Comparison of ENCODE assay signal across 31 cellular contexts in the genomic region with DNA sequence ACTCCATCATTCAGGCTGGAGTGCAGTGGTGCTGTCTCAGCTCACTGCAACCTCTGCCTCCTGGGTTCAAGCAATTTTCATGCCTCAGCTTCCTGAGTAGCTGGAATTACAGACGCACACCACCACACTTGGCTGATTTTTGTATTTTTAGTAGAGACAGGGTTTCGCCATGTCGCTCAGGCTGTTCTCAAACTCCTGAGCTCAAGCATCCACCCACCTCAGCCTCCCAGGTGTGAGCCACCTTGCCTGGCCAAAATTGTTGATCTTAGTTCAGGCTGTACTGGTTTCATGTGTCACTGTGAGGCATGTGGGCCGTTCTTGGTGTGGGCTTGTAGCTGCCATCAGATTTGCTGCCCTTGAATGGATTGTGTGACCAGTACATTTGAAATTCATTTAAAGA. TPM values are rescaled to one million over a fixed set of nuclear protein-coding genes. Genes with fewer than 3 reads are reported as not detected.
"Had no signal": no experiment of that assay in that cellular context is flagged by ENCODE, and none has a peak within 500 bp of the region (broad histone marks: within the 10 kb centered on the region; RNA-seq: fewer than 3 reads in every experiment).

No MANE protein-coding gene starts in this region.

- H3K4me3 ChIP-seq: esophagus squamous epithelium had no signal

- H3K9me3 Mint-ChIP-seq: activated CD4-positive, alpha-beta memory T cell treated with anti-CD3 and anti-CD28 coated beads, Interleukin-2, amount 10 ng/mL, durations not matched to agents 7 days and 5 days; activated CD4-positive, alpha-beta T cell treated with anti-CD3 and anti-CD28 coated beads, Interleukin-2, amount 10 ng/mL, durations not matched to agents 7 days and 5 days; activated T-cell treated with anti-CD3 and anti-CD28 coated beads, Interleukin-2, amount 50 U/mL, for 4 hours; activated T-helper 17 cell treated with anti-CD3 and anti-CD28 coated beads, Interleukin-2, amount 50 U/mL, for 72 hours; central memory CD8-positive, alpha-beta T cell; effector memory CD8-positive, alpha-beta T cell had no signal

- H3K27ac ChIP-seq: brain microvascular endothelial cell, esophagus squamous epithelium had no signal

- FAIRE-seq: astrocyte, bronchial epithelial cell, colon had no signal

- H3K9me3 ChIP-seq: esophagus squamous epithelium had no signal

- H3K27ac Mint-ChIP-seq: activated CD4-positive, alpha-beta memory T cell treated with anti-CD3 and anti-CD28 coated beads, Interleukin-2, amount 10 ng/mL, durations not matched to agents 7 days and 5 days; activated CD4-positive, alpha-beta T cell treated with anti-CD3 and anti-CD28 coated beads for 36 hours; activated CD4-positive, alpha-beta T cell treated with anti-CD3 and anti-CD28 coated beads, Interleukin-2, amount 10 ng/mL, durations not matched to agents 7 days and 5 days; activated naive CD8-positive, alpha-beta T cell; activated T-helper 17 cell treated with anti-CD3 and anti-CD28 coated beads, Interleukin-2, amount 50 U/mL, for 72 hours; effector memory CD8-positive, alpha-beta T cell had no signal

- H3K4me1 ChIP-seq: esophagus squamous epithelium had no signal

- ATAC-seq: activated CD4-positive, alpha-beta T cell treated with anti-CD3 and anti-CD28 coated beads for 36 hours; activated T-cell treated with anti-CD3 and anti-CD28 coated beads, Interleukin-2, amount 50 U/mL, for 4 hours; activated T-helper 17 cell treated with anti-CD3 and anti-CD28 coated beads, Interleukin-2, amount 50 U/mL, for 72 hours; effector memory CD8-positive, alpha-beta T cell had no signal

- DNase-seq: activated CD4-positive, alpha-beta memory T cell treated with anti-CD3 and anti-CD28 coated beads, Interleukin-2, amount 10 ng/mL, durations not matched to agents 7 days and 5 days; activated CD4-positive, alpha-beta T cell treated with anti-CD3 and anti-CD28 coated beads for 36 hours; activated CD4-positive, alpha-beta T cell treated with anti-CD3 and anti-CD28 coated beads, Interleukin-2, amount 10 ng/mL, durations not matched to agents 7 days and 5 days; activated CD4-positive, alpha-beta T cell treated with anti-CD3 and anti-CD28 coated beads, Interleukin-2, amount 50 U/mL, for 4 hours; activated CD4-positive, CD25-positive, alpha-beta regulatory T cell; activated CD4-positive, CD25-positive, alpha-beta regulatory T cell treated with anti-CD3 and anti-CD28 coated beads, Interleukin-2, amount 50 U/mL, for 72 hours; activated effector memory CD4-positive, alpha-beta T cell treated with Interleukin-2 at 50 U/mL for 16 hours; activated gamma-delta T cell treated with Interleukin-2 at 50 U/mL for 16 hours; activated naive CD4-positive, alpha-beta T cell treated with anti-CD3 and anti-CD28 coated beads, Interleukin-2, amount 50 U/mL, for 16 hours; activated naive CD4-positive, alpha-beta T cell treated with Interleukin-2 at 50 U/mL for 16 hours; activated T-cell treated with anti-CD3 and anti-CD28 coated beads, Interleukin-2, amount 50 U/mL, for 4 hours; amniotic stem cell; anterior cingulate cortex; brain microvascular endothelial cell; cortex of kidney; dermis blood vessel endothelial cell; effector CD4-positive, alpha-beta T cell; effector memory CD8-positive, alpha-beta T cell; erythroblast; esophagus squamous epithelium; foreskin melanocyte; T-helper 2 cell had no signal

- H3K4me3 Mint-ChIP-seq: activated CD4-positive, alpha-beta memory T cell treated with anti-CD3 and anti-CD28 coated beads, Interleukin-2, amount 10 ng/mL, durations not matched to agents 7 days and 5 days; activated CD4-positive, alpha-beta T cell treated with anti-CD3 and anti-CD28 coated beads for 36 hours; activated CD4-positive, alpha-beta T cell treated with anti-CD3 and anti-CD28 coated beads, Interleukin-2, amount 10 ng/mL, durations not matched to agents 7 days and 5 days; activated naive CD8-positive, alpha-beta T cell; activated T-cell treated with anti-CD3 and anti-CD28 coated beads, Interleukin-2, amount 50 U/mL, for 4 hours; activated T-helper 17 cell treated with anti-CD3 and anti-CD28 coated beads, Interleukin-2, amount 50 U/mL, for 72 hours; central memory CD8-positive, alpha-beta T cell; effector memory CD8-positive, alpha-beta T cell had no signal

- H3K4me1 Mint-ChIP-seq: activated CD4-positive, alpha-beta memory T cell treated with anti-CD3 and anti-CD28 coated beads, Interleukin-2, amount 10 ng/mL, durations not matched to agents 7 days and 5 days; activated CD4-positive, alpha-beta T cell treated with anti-CD3 and anti-CD28 coated beads for 36 hours; activated CD4-positive, alpha-beta T cell treated with anti-CD3 and anti-CD28 coated beads, Interleukin-2, amount 10 ng/mL, durations not matched to agents 7 days and 5 days; activated T-helper 17 cell treated with anti-CD3 and anti-CD28 coated beads, Interleukin-2, amount 50 U/mL, for 72 hours; central memory CD8-positive, alpha-beta T cell had no signal

- H3K27me3 ChIP-seq: brain microvascular endothelial cell, esophagus squamous epithelium had no signal

RNA-seq across cellular contexts. Expression of gene CD8A, which starts 18.1 kb away (rescaled TPM):
- total RNA-seq: chondrocyte, dermis blood vessel endothelial cell, fibroblast of lung, fibroblast of villous mesenchyme had no signal
